Comparison of ENCODE assay signal across 1 cellular context in genomic region chr2:237966565-237967462, GRCh38.
TF ChIP-seq lines count a peak whose summit lies in the region.

Gene UBE2F (plus strand): TSS chr2:237967014. CDS start chr2:237973108, 6,094 bp downstream.

TF ChIP-seq in HepG2, 621 proteins besides CTCF, POLR2A, EP300 and RAD21 (continued from another document and continues in another):
- TF ChIP-seq ZNF503 (CRISPR knock-in tag; IDR thresholded peaks at IDR 0.05) = peak; percentile 90
- peak; percentile 28; the same call in 1 of the 2 replicates for TF ChIP-seq ATF5 (CRISPR knock-in tag; IDR thresholded peaks at IDR 0.05; ENCODE audit: low read depth)
- 0 out of 2 replicates have a peak, but pooled peaks have one; percentile 56 for TF ChIP-seq SATB2 (CRISPR knock-in tag; IDR thresholded peaks at IDR 0.05)
- peak; percentile 39; the same call in 1 of the 2 replicates for TF ChIP-seq ZNF224 (CRISPR knock-in tag; IDR thresholded peaks at IDR 0.05)
- TF ChIP-seq PPARG (CRISPR knock-in tag; conservative IDR thresholded peaks at IDR 0.05) = peak; percentile 45
- TF ChIP-seq ARID4A (CRISPR knock-in tag; IDR thresholded peaks at IDR 0.05; ENCODE audit: borderline replicate concordance) = peak; percentile 97
- TF ChIP-seq DPF2 (CRISPR knock-in tag; IDR thresholded peaks at IDR 0.05; ENCODE audit: borderline replicate concordance, low read depth) = no peak
- peak; percentile 27; the same call in 1 of the 2 replicates for TF ChIP-seq DZIP1 (CRISPR knock-in tag; IDR thresholded peaks at IDR 0.05)
- no peak; the same call in 1 of the 2 replicates for TF ChIP-seq MTERF4 (CRISPR knock-in tag; IDR thresholded peaks at IDR 0.05)
- TF ChIP-seq HNRNPUL1 (IDR thresholded peaks at IDR 0.05; ENCODE audit: low read depth, low read length) = peak; percentile 90; the same call in 1 of the 2 replicates
- peak; percentile 92 for TF ChIP-seq ZNF407 (CRISPR knock-in tag; IDR thresholded peaks at IDR 0.05; ENCODE audit: not compliant biosample characterization)
- no peak; the same call in 1 of the 2 replicates for TF ChIP-seq ZBTB3 (CRISPR knock-in tag; IDR thresholded peaks at IDR 0.05; ENCODE audit: borderline replicate concordance, low read depth)
- TF ChIP-seq HMG20B (CRISPR knock-in tag; conservative IDR thresholded peaks at IDR 0.05) = 0 out of 2 replicates have a peak, but pooled peaks have one; percentile 10
- no peak for TF ChIP-seq PRDM10 (CRISPR knock-in tag; IDR thresholded peaks at IDR 0.05; ENCODE audit: low read depth)
- TF ChIP-seq ZNF275 (CRISPR knock-in tag; IDR thresholded peaks at IDR 0.05; ENCODE audit: borderline replicate concordance) = peak; percentile 94; the same call in 1 of the 2 replicates
- TF ChIP-seq SALL1 (CRISPR knock-in tag; IDR thresholded peaks at IDR 0.05) = peak; percentile 78
- TF ChIP-seq NFKB2 (CRISPR knock-in tag; IDR thresholded peaks at IDR 0.05; ENCODE audit: borderline replicate concordance) = peak; percentile 44; the same call in 1 of the 2 replicates
- TF ChIP-seq NPAS2 (CRISPR knock-in tag; IDR thresholded peaks at IDR 0.05; ENCODE audit: borderline replicate concordance) = no peak
- TF ChIP-seq GFI1 (CRISPR knock-in tag; IDR thresholded peaks at IDR 0.05; ENCODE audit: borderline replicate concordance) = no peak; the same call in 1 of the 2 replicates
- no peak for TF ChIP-seq PAX8 (CRISPR knock-in tag; IDR thresholded peaks at IDR 0.05; ENCODE audit: borderline replicate concordance)
